1 cellular context compared by ENCODE assay signal in the genomic region with DNA sequence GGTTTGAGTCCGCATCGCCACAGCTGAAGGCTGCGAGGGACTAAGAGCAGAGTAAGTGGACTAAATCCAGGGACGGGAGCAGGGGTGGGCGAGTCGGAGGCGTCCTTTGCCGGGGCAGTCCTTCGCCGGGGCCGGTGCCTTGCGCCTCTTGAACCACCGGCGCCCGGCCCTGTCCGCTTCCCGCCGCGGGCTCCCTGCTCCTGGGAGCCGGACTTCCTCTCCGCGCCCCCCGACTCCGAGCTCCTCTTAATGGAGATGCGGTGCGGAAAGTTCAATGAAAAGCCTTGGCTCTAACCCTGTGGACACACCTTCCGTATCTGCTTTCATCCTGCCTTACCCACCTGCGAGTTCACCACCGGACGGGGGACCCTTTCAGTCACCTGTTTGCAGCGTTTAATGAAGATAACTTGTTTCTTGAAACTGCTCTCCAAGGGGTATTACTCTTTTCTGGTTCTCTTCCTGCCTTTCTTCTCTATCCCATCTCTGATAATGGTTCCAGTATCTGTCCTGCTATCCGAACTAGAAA.
TF ChIP-seq lines count a peak whose summit lies in the region.

No MANE protein-coding gene starts in this region.

TF ChIP-seq in HepG2, 621 proteins besides CTCF, POLR2A, EP300 and RAD21 (continued from another document):
- TF ChIP-seq, protein P1, sequence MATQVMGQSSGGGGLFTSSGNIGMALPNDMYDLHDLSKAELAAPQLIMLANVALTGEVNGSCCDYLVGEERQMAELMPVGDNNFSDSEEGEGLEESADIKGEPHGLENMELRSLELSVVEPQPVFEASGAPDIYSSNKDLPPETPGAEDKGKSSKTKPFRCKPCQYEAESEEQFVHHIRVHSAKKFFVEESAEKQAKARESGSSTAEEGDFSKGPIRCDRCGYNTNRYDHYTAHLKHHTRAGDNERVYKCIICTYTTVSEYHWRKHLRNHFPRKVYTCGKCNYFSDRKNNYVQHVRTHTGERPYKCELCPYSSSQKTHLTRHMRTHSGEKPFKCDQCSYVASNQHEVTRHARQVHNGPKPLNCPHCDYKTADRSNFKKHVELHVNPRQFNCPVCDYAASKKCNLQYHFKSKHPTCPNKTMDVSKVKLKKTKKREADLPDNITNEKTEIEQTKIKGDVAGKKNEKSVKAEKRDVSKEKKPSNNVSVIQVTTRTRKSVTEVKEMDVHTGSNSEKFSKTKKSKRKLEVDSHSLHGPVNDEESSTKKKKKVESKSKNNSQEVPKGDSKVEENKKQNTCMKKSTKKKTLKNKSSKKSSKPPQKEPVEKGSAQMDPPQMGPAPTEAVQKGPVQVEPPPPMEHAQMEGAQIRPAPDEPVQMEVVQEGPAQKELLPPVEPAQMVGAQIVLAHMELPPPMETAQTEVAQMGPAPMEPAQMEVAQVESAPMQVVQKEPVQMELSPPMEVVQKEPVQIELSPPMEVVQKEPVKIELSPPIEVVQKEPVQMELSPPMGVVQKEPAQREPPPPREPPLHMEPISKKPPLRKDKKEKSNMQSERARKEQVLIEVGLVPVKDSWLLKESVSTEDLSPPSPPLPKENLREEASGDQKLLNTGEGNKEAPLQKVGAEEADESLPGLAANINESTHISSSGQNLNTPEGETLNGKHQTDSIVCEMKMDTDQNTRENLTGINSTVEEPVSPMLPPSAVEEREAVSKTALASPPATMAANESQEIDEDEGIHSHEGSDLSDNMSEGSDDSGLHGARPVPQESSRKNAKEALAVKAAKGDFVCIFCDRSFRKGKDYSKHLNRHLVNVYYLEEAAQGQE (IDR thresholded peaks at IDR 0.05; ENCODE audit: borderline replicate concordance in 1 of 2, low read depth in 1 of 2, low read length in 2 of 2) = no peak
- TF ChIP-seq, protein P2, sequence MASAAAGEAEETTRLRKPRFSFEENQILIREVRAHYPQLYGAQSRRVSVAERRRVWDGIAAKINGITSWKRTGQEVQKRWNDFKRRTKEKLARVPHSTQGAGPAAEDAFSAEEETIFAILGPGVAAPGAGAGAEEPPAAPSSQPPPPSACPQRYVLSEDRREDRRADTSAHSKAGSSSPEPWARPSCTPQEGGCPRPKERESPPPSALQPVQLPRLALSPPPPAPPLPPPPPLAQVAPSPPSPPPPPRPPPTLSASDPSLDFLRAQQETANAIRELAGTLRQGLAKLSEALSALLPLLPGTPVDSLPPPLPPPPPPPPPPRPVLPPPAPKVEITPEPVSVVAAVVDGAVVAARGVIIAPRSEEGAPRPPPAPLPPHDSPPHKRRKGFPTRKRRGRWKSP (CRISPR knock-in tag; IDR thresholded peaks at IDR 0.05) = peak; percentile 3; the same call in 1 of the 2 replicates
- TF ChIP-seq SP140L (CRISPR knock-in tag; IDR thresholded peaks at IDR 0.05; ENCODE audit: borderline replicate concordance) (no peak), ZNF468 (CRISPR knock-in tag; IDR thresholded peaks at IDR 0.05) (no peak), PHF20 (CRISPR knock-in tag; IDR thresholded peaks at IDR 0.05) (no peak; the same call in 1 of the 2 replicates), SATB2 (CRISPR knock-in tag; IDR thresholded peaks at IDR 0.05) (no peak), ZNF460 (CRISPR knock-in tag; IDR thresholded peaks at IDR 0.05; ENCODE audit: borderline replicate concordance) (no peak), DNMT3B (CRISPR knock-in tag; conservative IDR thresholded peaks at IDR 0.05) (no peak), KLF6 (CRISPR knock-in tag; IDR thresholded peaks at IDR 0.05) (no peak), SMAD1 (CRISPR knock-in tag; IDR thresholded peaks at IDR 0.05; ENCODE audit: borderline replicate concordance, low read depth) (no peak), ZNF605 (CRISPR knock-in tag; IDR thresholded peaks at IDR 0.05) (no peak), ZNF749 (CRISPR knock-in tag; IDR thresholded peaks at IDR 0.05; ENCODE audit: borderline replicate concordance) (no peak), FOXA3 (CRISPR knock-in tag; IDR thresholded peaks at IDR 0.05) (no peak), ZNF703 (CRISPR knock-in tag; IDR thresholded peaks at IDR 0.05; ENCODE audit: borderline replicate concordance) (no peak), HNF4G (IDR thresholded peaks at IDR 0.05; ENCODE audit: borderline replicate concordance, low read depth, low read length) (no peak), HNF4G (CRISPR knock-in tag; IDR thresholded peaks at IDR 0.05; ENCODE audit: borderline replicate concordance, low read depth) (no peak), U2AF2 (IDR thresholded peaks at IDR 0.05; ENCODE audit: low read depth, low read length) (no peak), PITX1 (CRISPR knock-in tag; IDR thresholded peaks at IDR 0.05) (no peak), ZFY (CRISPR knock-in tag; IDR thresholded peaks at IDR 0.05) (no peak), KDM5A (IDR thresholded peaks at IDR 0.05; ENCODE audit: borderline replicate concordance, low read length) (no peak; the same call in 1 of the 2 replicates), ZBTB7A (CRISPR knock-in tag; IDR thresholded peaks at IDR 0.05) (no peak), TBX3 (IDR thresholded peaks at IDR 0.05; ENCODE audit: borderline replicate concordance) (no peak), ZNF883 (CRISPR knock-in tag; IDR thresholded peaks at IDR 0.05; ENCODE audit: not compliant biosample characterization) (peak; percentile 22), ZFP36 (IDR thresholded peaks at IDR 0.05; ENCODE audit: borderline replicate concordance, low read depth, low read length, partially characterized antibody) (no peak), ZNF598 (CRISPR knock-in tag; IDR thresholded peaks at IDR 0.05; ENCODE audit: borderline replicate concordance) (no peak), ZSCAN29 (CRISPR knock-in tag; conservative IDR thresholded peaks at IDR 0.05) (no peak), ASH2L (IDR thresholded peaks at IDR 0.05; ENCODE audit: insufficient read length, low read depth, low read length) (peak; percentile 12)
- TF ChIP-seq, protein P3, sequence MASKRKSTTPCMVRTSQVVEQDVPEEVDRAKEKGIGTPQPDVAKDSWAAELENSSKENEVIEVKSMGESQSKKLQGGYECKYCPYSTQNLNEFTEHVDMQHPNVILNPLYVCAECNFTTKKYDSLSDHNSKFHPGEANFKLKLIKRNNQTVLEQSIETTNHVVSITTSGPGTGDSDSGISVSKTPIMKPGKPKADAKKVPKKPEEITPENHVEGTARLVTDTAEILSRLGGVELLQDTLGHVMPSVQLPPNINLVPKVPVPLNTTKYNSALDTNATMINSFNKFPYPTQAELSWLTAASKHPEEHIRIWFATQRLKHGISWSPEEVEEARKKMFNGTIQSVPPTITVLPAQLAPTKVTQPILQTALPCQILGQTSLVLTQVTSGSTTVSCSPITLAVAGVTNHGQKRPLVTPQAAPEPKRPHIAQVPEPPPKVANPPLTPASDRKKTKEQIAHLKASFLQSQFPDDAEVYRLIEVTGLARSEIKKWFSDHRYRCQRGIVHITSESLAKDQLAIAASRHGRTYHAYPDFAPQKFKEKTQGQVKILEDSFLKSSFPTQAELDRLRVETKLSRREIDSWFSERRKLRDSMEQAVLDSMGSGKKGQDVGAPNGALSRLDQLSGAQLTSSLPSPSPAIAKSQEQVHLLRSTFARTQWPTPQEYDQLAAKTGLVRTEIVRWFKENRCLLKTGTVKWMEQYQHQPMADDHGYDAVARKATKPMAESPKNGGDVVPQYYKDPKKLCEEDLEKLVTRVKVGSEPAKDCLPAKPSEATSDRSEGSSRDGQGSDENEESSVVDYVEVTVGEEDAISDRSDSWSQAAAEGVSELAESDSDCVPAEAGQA (IDR thresholded peaks at IDR 0.05; ENCODE audit: low read depth) = no peak
- TF ChIP-seq, protein P3 (CRISPR knock-in tag; IDR thresholded peaks at IDR 0.05; ENCODE audit: borderline replicate concordance) = no peak
TF ChIP-seq in HepG2: peak in this region for 33.
